1 cellular context compared by ENCODE assay signal in genomic region chr11:126088999-126089398, GRCh38.
TF ChIP-seq lines count a peak whose summit lies in the region.

No MANE protein-coding gene starts in this region.

TF ChIP-seq in HepG2, 621 proteins besides CTCF, POLR2A, EP300 and RAD21 (continued from another document and continues in another):
- TF ChIP-seq ZBED4 (CRISPR knock-in tag; IDR thresholded peaks at IDR 0.05; ENCODE audit: borderline replicate concordance) = peak; percentile 29; the same call in 1 of the 2 replicates
- no peak for TF ChIP-seq ARID2 (CRISPR knock-in tag; IDR thresholded peaks at IDR 0.05; ENCODE audit: borderline replicate concordance)
- no peak for TF ChIP-seq PBX3 (CRISPR knock-in tag; IDR thresholded peaks at IDR 0.05; ENCODE audit: borderline replicate concordance)
- peak; percentile 40 for TF ChIP-seq SAP130 (CRISPR knock-in tag; IDR thresholded peaks at IDR 0.05; ENCODE audit: low read depth)
- TF ChIP-seq CREM (IDR thresholded peaks at IDR 0.05) = peak; percentile 64
- TF ChIP-seq CREM (CRISPR knock-in tag; IDR thresholded peaks at IDR 0.05) = no peak
- TF ChIP-seq ZNF614 (CRISPR knock-in tag; IDR thresholded peaks at IDR 0.05; ENCODE audit: borderline replicate concordance) = peak; percentile 78; the same call in 1 of the 2 replicates
- no peak for TF ChIP-seq ATRX (CRISPR knock-in tag; IDR thresholded peaks at IDR 0.05; ENCODE audit: borderline replicate concordance)
- TF ChIP-seq RXRB (CRISPR knock-in tag; IDR thresholded peaks at IDR 0.05; ENCODE audit: borderline replicate concordance) = peak; percentile 88
- peak; percentile 93 for TF ChIP-seq ZBTB7A (CRISPR knock-in tag; IDR thresholded peaks at IDR 0.05)
- peak; percentile 87 for TF ChIP-seq ZNF609 (CRISPR knock-in tag; IDR thresholded peaks at IDR 0.05; ENCODE audit: borderline replicate concordance)
- TF ChIP-seq FOXK1 (CRISPR knock-in tag; IDR thresholded peaks at IDR 0.05; ENCODE audit: borderline replicate concordance, low read depth) = peak; percentile 37; the same call in 1 of the 2 replicates
- 0 out of 2 replicates have a peak, but pooled peaks have one; percentile 31 for TF ChIP-seq ZNF800 (CRISPR knock-in tag; IDR thresholded peaks at IDR 0.05)
- no peak for TF ChIP-seq ZNF589 (CRISPR knock-in tag; conservative IDR thresholded peaks at IDR 0.05)
- peak; percentile 47; the same call in 1 of the 2 replicates for TF ChIP-seq NR2C2 (CRISPR knock-in tag; IDR thresholded peaks at IDR 0.05; ENCODE audit: borderline replicate concordance)
- TF ChIP-seq TCF7 (IDR thresholded peaks at IDR 0.05; ENCODE audit: low read depth) = peak; percentile 62
- TF ChIP-seq NR2F6 (IDR thresholded peaks at IDR 0.05) = peak; percentile 89
- peak; percentile 87 for TF ChIP-seq NR2F6 (CRISPR knock-in tag; IDR thresholded peaks at IDR 0.05)
- TF ChIP-seq ZFX (CRISPR knock-in tag; IDR thresholded peaks at IDR 0.05; ENCODE audit: low read depth) = peak; percentile 64
- TF ChIP-seq HOXA9 (CRISPR knock-in tag; IDR thresholded peaks at IDR 0.05; ENCODE audit: borderline replicate concordance) = no peak
- TF ChIP-seq ZNF788 (CRISPR knock-in tag; IDR thresholded peaks at IDR 0.05; ENCODE audit: borderline replicate concordance) = peak; percentile 80; the same call in 1 of the 2 replicates
- TF ChIP-seq ARID5B (CRISPR knock-in tag; IDR thresholded peaks at IDR 0.05) = peak; percentile 90
- TF ChIP-seq RARA (CRISPR knock-in tag; IDR thresholded peaks at IDR 0.05) = peak; percentile 93
- TF ChIP-seq POGZ (CRISPR knock-in tag; IDR thresholded peaks at IDR 0.05) = peak; percentile 47; the same call in 1 of the 2 replicates
- 0 out of 2 replicates have a peak, but pooled peaks have one; percentile 40 for TF ChIP-seq KLF12 (CRISPR knock-in tag; IDR thresholded peaks at IDR 0.05; ENCODE audit: borderline replicate concordance)
- TF ChIP-seq ZNF441 (CRISPR knock-in tag; IDR thresholded peaks at IDR 0.05; ENCODE audit: borderline replicate concordance) = no peak
- peak; percentile 79 for TF ChIP-seq ZNF362 (CRISPR knock-in tag; IDR thresholded peaks at IDR 0.05; ENCODE audit: borderline replicate concordance)
- peak; percentile 71 for TF ChIP-seq ZSCAN25 (CRISPR knock-in tag; IDR thresholded peaks at IDR 0.05)
- no peak for TF ChIP-seq MYNN (CRISPR knock-in tag; IDR thresholded peaks at IDR 0.05; ENCODE audit: low read depth)
- no peak for TF ChIP-seq ZNF850 (CRISPR knock-in tag; conservative IDR thresholded peaks at IDR 0.05)
- TF ChIP-seq TIGD3 (CRISPR knock-in tag; IDR thresholded peaks at IDR 0.05; ENCODE audit: borderline replicate concordance) = no peak
- peak; percentile 93 for TF ChIP-seq GATAD2A (CRISPR knock-in tag; IDR thresholded peaks at IDR 0.05)
- peak; percentile 83 for TF ChIP-seq ZNF503 (CRISPR knock-in tag; IDR thresholded peaks at IDR 0.05)
- TF ChIP-seq SKI (IDR thresholded peaks at IDR 0.05; ENCODE audit: partially characterized antibody) = peak; percentile 45
